Comparison of ENCODE assay signal across 11 cellular contexts in the genomic region with DNA sequence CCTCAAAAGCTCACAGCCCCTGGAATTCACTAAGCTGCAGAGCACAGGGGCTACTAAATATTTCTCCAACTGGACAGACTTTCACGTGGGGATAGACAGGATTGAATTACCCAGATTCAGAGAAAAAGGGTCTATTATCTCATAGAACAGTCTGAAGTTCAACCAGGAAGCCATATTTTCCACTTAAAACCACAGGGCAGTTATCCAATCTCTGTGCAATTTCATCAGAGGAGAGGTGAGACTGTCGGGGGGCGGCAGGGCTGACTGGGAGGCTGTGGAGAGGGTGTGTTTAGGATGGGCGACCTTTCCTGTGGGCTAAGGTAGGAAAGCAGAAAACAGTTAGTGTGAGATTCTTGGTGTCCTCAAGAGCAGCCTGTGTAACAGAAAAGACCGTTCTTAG.
DNase-seq lines count a peak whose midpoint lies in the region; TF ChIP-seq lines count a peak whose summit lies in the region.
"Had no signal": no experiment of that assay in that cellular context is flagged by ENCODE, and none has a peak within 500 bp of the region (broad histone marks: within the 10 kb centered on the region; RNA-seq: fewer than 3 reads in every experiment).

No MANE protein-coding gene starts in this region.

- CTCF ChIA-PET in mammary epithelial cell (lab: Charles Lee; ENCODE audit: low non-redundant PET), result no interaction called here
- CTCF ChIA-PET in CD8-positive, alpha-beta memory T cell (lab: Charles Lee), result no interaction called here
- CTCF ChIA-PET in activated naive CD4-positive, alpha-beta T cell treated with anti-CD3 and anti-CD28 coated beads, Interleukin-2, amount 10 ng/mL, durations not matched to agents 7 days and 5 days (lab: Charles Lee), result no interaction called here

- H3K79me2 ChIP-seq in mammary epithelial cell (ENCODE audit: insufficient read depth, low read length), result no peaks in the 10 kb centered on the region

- DNase-seq in LoVo (ENCODE audit: low spot score) (peak; percentile 38), mammary epithelial cell (no peak), transverse colon (no peak), caudate nucleus (lab: John Stamatoyannopoulos, UW) (no peak)
- no peak for DNase-seq in CD8-positive, alpha-beta memory T cell
- no peak for DNase-seq in activated naive CD4-positive, alpha-beta T cell treated with anti-CD3 and anti-CD28 coated beads, Interleukin-2, amount 10 ng/mL, durations not matched to agents 7 days and 5 days
- DNase-seq: H9; NCI-H1105 treated with DMSO at 0.1 percent for 48 hours; NK-92 treated with Interleukin-12 subunit alpha and Interleukin-12 subunit beta, amount 100 ng/mL, for 24 hours had no signal

- H3K36me3 Mint-ChIP-seq in CD8-positive, alpha-beta memory T cell, result no peaks in the 10 kb centered on the region
- no peaks in the 10 kb centered on the region for H3K36me3 Mint-ChIP-seq in activated naive CD4-positive, alpha-beta T cell treated with anti-CD3 and anti-CD28 coated beads, Interleukin-2, amount 10 ng/mL, durations not matched to agents 7 days and 5 days

- peak overlapping the region; percentile 57 for H2AFZ ChIP-seq in mammary epithelial cell (ENCODE audit: low read depth, low read length)

- dilution Hi-C loops in mammary epithelial cell (cut with HindIII; ENCODE audit: low sequenced_read_pairs), result no loop called here

- TF ChIP-seq CTCF in mammary epithelial cell (conservative IDR thresholded peaks at IDR 0.05 in 1 of 2, IDR thresholded peaks at IDR 0.05 in 1 of 2; ENCODE audit: extremely low read depth in 1 of 2, insufficient read depth in 1 of 2, low read depth in 1 of 2, low read length in 2 of 2) (no peak), transverse colon (IDR thresholded peaks at IDR 0.05) (no peak)

- H3K9me3 ChIP-seq in mammary epithelial cell (replicated peaks; ENCODE audit: insufficient read depth, low read length), result no peaks in the 10 kb centered on the region
- H3K9me3 ChIP-seq in mesodermal cell (ENCODE audit: control insufficient read depth, low read length), result no peaks in the 10 kb centered on the region
- H3K9me3 ChIP-seq in transverse colon, result no peaks in the 10 kb centered on the region
- H3K9me3 ChIP-seq in CD8-positive, alpha-beta memory T cell (ENCODE audit: low read length), result no peaks in the 10 kb centered on the region

- no peaks in the 10 kb centered on the region for H3K4me1 Mint-ChIP-seq in CD8-positive, alpha-beta memory T cell
- H3K4me1 Mint-ChIP-seq in activated naive CD4-positive, alpha-beta T cell treated with anti-CD3 and anti-CD28 coated beads, Interleukin-2, amount 10 ng/mL, durations not matched to agents 7 days and 5 days, result no peaks in the 10 kb centered on the region
- H3K4me1 Mint-ChIP-seq: central memory CD8-positive, alpha-beta T cell had no signal

- H3K9ac ChIP-seq in mammary epithelial cell (ENCODE audit: insufficient read depth, low read length), result peak overlapping the region; percentile 83

- TF ChIP-seq POLR2A in transverse colon (IDR thresholded peaks at IDR 0.05), result no peak

- no peaks in the 10 kb centered on the region for H3K9me3 Mint-ChIP-seq in CD8-positive, alpha-beta memory T cell
- H3K9me3 Mint-ChIP-seq in activated naive CD4-positive, alpha-beta T cell treated with anti-CD3 and anti-CD28 coated beads, Interleukin-2, amount 10 ng/mL, durations not matched to agents 7 days and 5 days, result no peaks in the 10 kb centered on the region
- H3K9me3 Mint-ChIP-seq: central memory CD8-positive, alpha-beta T cell had no signal

- whole genome bisulfite sequencing in mammary epithelial cell (ENCODE audit: low coverage, missing lambda C conversion rate), result 30% methylated on average over 5 of the region's 5 CpGs
- WGBS in mesodermal cell (ENCODE audit: insufficient coverage in 2 of 2), 2 experiments, result 80 to 83% methylated on average over 4 to 5 of the region's 5 CpGs
- 36 to 58% methylated on average over 2 to 5 of the region's 5 CpGs for WGBS in transverse colon (ENCODE audit: low coverage in 1 of 2), 2 donors

- H3K27me3 Mint-ChIP-seq in CD8-positive, alpha-beta memory T cell, result peaks cover 14 to 43% of the 10 kb centered on the region in 2 donors
- peaks cover 44% of the 10 kb centered on the region for H3K27me3 Mint-ChIP-seq in activated naive CD4-positive, alpha-beta T cell treated with anti-CD3 and anti-CD28 coated beads, Interleukin-2, amount 10 ng/mL, durations not matched to agents 7 days and 5 days

- no peak overlapping the region for H3K4me3 Mint-ChIP-seq in CD8-positive, alpha-beta memory T cell
- H3K4me3 Mint-ChIP-seq in activated naive CD4-positive, alpha-beta T cell treated with anti-CD3 and anti-CD28 coated beads, Interleukin-2, amount 10 ng/mL, durations not matched to agents 7 days and 5 days, result no peak overlapping the region
- H3K4me3 Mint-ChIP-seq: central memory CD8-positive, alpha-beta T cell; H9 had no signal

- in situ Hi-C loops in mammary epithelial cell (cut with MboI; ENCODE audit: low sequenced_read_pairs in 2 of 2) (no loop called here), transverse colon (cut with MboI; ENCODE audit: low pct_ligation_motif_present in 1 of 4, low pct_unique_long_range_greater_than_20kb in 1 of 4, low sequenced_read_pairs in 3 of 4) (loop anchor here in 1 of 4 donors (25.0 kb wide), 1 partner anchor 145 kb away; no protein-coding TSS in a partner anchor)

- H3K4me1 ChIP-seq in mammary epithelial cell (ENCODE audit: insufficient read depth, low read length) (peaks cover 44% of the 10 kb centered on the region), mesodermal cell (ENCODE audit: control insufficient read depth, insufficient read depth, low read length, poor library complexity, severe bottlenecking) (peaks cover 22% of the 10 kb centered on the region), transverse colon (peaks cover 0 to 7% (median 3%) of the 10 kb centered on the region in 4 donors)
- no peaks in the 10 kb centered on the region for H3K4me1 ChIP-seq in CD8-positive, alpha-beta memory T cell (ENCODE audit: insufficient read depth, low read length)

- no peak for TF ChIP-seq EP300 in transverse colon (IDR thresholded peaks at IDR 0.05; ENCODE audit: low read depth)

- no peaks in the 10 kb centered on the region for H4K20me1 ChIP-seq in mammary epithelial cell (ENCODE audit: insufficient read depth, low read length)

- H3K36me3 ChIP-seq in mammary epithelial cell (ENCODE audit: insufficient read depth, low read length), result no peaks in the 10 kb centered on the region
- H3K36me3 ChIP-seq in mesodermal cell (ENCODE audit: control insufficient read depth, insufficient read depth, low read length), result no peaks in the 10 kb centered on the region
- H3K36me3 ChIP-seq in transverse colon, result no peaks in the 10 kb centered on the region
- no peaks in the 10 kb centered on the region for H3K36me3 ChIP-seq in CD8-positive, alpha-beta memory T cell (ENCODE audit: insufficient read depth, low read length)

- TSS peak; percentile 80 for BruUV-seq in mammary epithelial cell (replicated peaks; lab: Mats Ljungman, UMichigan)

- H3K4me2 ChIP-seq in mammary epithelial cell (ENCODE audit: insufficient read depth, low read depth, low read length), result peak overlapping the region; percentile 50

- H3K4me3 ChIP-seq in mammary epithelial cell (replicated peaks in 1 of 3; ENCODE audit: insufficient read depth in 1 of 3, low read depth in 2 of 3, low read length in 3 of 3), result no peak overlapping the region
- H3K4me3 ChIP-seq in mesodermal cell (ENCODE audit: extremely low read depth, insufficient read depth, low read length, poor library complexity, severe bottlenecking), result no peak overlapping the region
- no peak overlapping the region for H3K4me3 ChIP-seq in transverse colon
- H3K4me3 ChIP-seq in CD8-positive, alpha-beta memory T cell (ENCODE audit: low read length), result no peak overlapping the region

- POLR2A ChIA-PET in CD8-positive, alpha-beta memory T cell (lab: Charles Lee), result no interaction called here

- H3K27me3 ChIP-seq in mammary epithelial cell (ENCODE audit: insufficient read depth, low read length), result no peaks in the 10 kb centered on the region
- peaks cover 21% of the 10 kb centered on the region for H3K27me3 ChIP-seq in transverse colon
- H3K27me3 ChIP-seq in CD8-positive, alpha-beta memory T cell (ENCODE audit: insufficient read depth, low read length, poor library complexity, severe bottlenecking), result no peaks in the 10 kb centered on the region

- no peak overlapping the region for H3K27ac Mint-ChIP-seq in CD8-positive, alpha-beta memory T cell
- H3K27ac Mint-ChIP-seq in activated naive CD4-positive, alpha-beta T cell treated with anti-CD3 and anti-CD28 coated beads, Interleukin-2, amount 10 ng/mL, durations not matched to agents 7 days and 5 days, result no peak overlapping the region
- H3K27ac Mint-ChIP-seq: H9 had no signal

- H3K27ac ChIP-seq in mammary epithelial cell (ENCODE audit: insufficient read depth, low read depth, low read length) (peak overlapping the region; percentile 97), mesodermal cell (ENCODE audit: low read depth, low read length, severe bottlenecking) (peak overlapping the region; percentile 97), transverse colon (peak overlapping the region; percentile 28 to 57 (median 42)), caudate nucleus (ENCODE audit: low read depth, low read length) (no peak overlapping the region)
- no peak overlapping the region for H3K27ac ChIP-seq in CD8-positive, alpha-beta memory T cell (ENCODE audit: low read depth, low read length)

- intact Hi-C loops in mammary epithelial cell (cut with micrococcal nuclease) (loop anchor here (2.0 kb wide), 1 partner anchor 36 kb away; no protein-coding TSS in a partner anchor), transverse colon (cut with DNase I; ENCODE audit: low total_unique reads) (loop anchor here (5.0 kb wide), 1 partner anchor 1295 kb away; no protein-coding TSS in a partner anchor)

Comparison
In these comparisons a context has a peak if more than half of its experiments do, and no peak if none do; other contexts are left out.
1. H3K27ac ChIP-seq: peak in mammary epithelial cell (single experiment), mesodermal cell (single experiment) and transverse colon (4 of 4); none in CD8-positive, alpha-beta memory T cell (single experiment) and caudate nucleus (single experiment).